1 cellular context compared by ENCODE assay signal in genomic region chr13:28532226-28533048, GRCh38.
A peak's percentile ranks its signal among the peaks of the same experiment; 100 is the strongest.
TF ChIP-seq lines count a peak whose summit lies in the region.

No MANE protein-coding gene starts in this region.

TF ChIP-seq in K562, 482 proteins besides CTCF, POLR2A, EP300 and RAD21 (continued from another document and continues in another):
- TF ChIP-seq BCL6 (CRISPR knock-in tag; IDR thresholded peaks at IDR 0.05) (no peak), ZNF217 (CRISPR knock-in tag; IDR thresholded peaks at IDR 0.05) (no peak), ZBTB8A (IDR thresholded peaks at IDR 0.05; ENCODE audit: partially characterized antibody) (no peak), ASH1L (IDR thresholded peaks at IDR 0.05; ENCODE audit: borderline replicate concordance, low read depth, partially characterized antibody) (no peak), TAF7 (tag; IDR thresholded peaks at IDR 0.05) (no peak), BMI1 (IDR thresholded peaks at IDR 0.05; ENCODE audit: low read length) (no peak), JUND (IDR thresholded peaks at IDR 0.05; ENCODE audit: borderline replicate concordance, low read depth, low read length) (peak; percentile 28; the same call in 1 of the 2 replicates), JUND (tag; IDR thresholded peaks at IDR 0.05; ENCODE audit: borderline replicate concordance, low read depth, low read length) (no peak; the same call in 2 of the 3 replicates), CCAR2 (IDR thresholded peaks at IDR 0.05; ENCODE audit: low read depth, low read length) (no peak), SAFB2 (IDR thresholded peaks at IDR 0.05; ENCODE audit: borderline replicate concordance, low read depth, low read length, severe bottlenecking) (no peak), ZNF175 (CRISPR knock-in tag; IDR thresholded peaks at IDR 0.05; ENCODE audit: low read depth) (no peak), POLR2G (IDR thresholded peaks at IDR 0.05; ENCODE audit: low read depth, low read length) (peak; percentile 89), HDAC2 (IDR thresholded peaks at IDR 0.05) (no peak), CHD7 (IDR thresholded peaks at IDR 0.05; ENCODE audit: low read depth, low read length) (no peak), CREB3L1 (IDR thresholded peaks at IDR 0.05; ENCODE audit: borderline replicate concordance, low read depth) (no peak; the same call in 1 of the 2 replicates), GABPB1 (CRISPR knock-in tag; IDR thresholded peaks at IDR 0.05) (no peak), RHOXF2B (CRISPR knock-in tag; conservative IDR thresholded peaks at IDR 0.05) (no peak), THRA (IDR thresholded peaks at IDR 0.05) (no peak), CBX3 (IDR thresholded peaks at IDR 0.05; ENCODE audit: borderline replicate concordance in 1 of 2, low read length in 2 of 2) (no peak), E2F8 (IDR thresholded peaks at IDR 0.05; ENCODE audit: low read depth, partially characterized antibody) (no peak), SAP30 (IDR thresholded peaks at IDR 0.05; ENCODE audit: borderline replicate concordance, insufficient read depth, low read depth, low read length, poor library complexity, severe bottlenecking) (no peak), ARHGAP35 (IDR thresholded peaks at IDR 0.05; ENCODE audit: partially characterized antibody) (no peak), ZFP91 (CRISPR knock-in tag; IDR thresholded peaks at IDR 0.05) (no peak), NR2F6 (CRISPR knock-in tag; IDR thresholded peaks at IDR 0.05) (no peak), MEF2D (tag; conservative IDR thresholded peaks at IDR 0.05; ENCODE audit: low read depth) (no peak), SMAD2 (IDR thresholded peaks at IDR 0.05; ENCODE audit: low read depth, low read length) (no peak), SMARCB1 (IDR thresholded peaks at IDR 0.05; ENCODE audit: insufficient read length, low read depth) (no peak), ESRRA (IDR thresholded peaks at IDR 0.05; ENCODE audit: borderline replicate concordance, low read depth) (no peak), HNRNPH1 (optimal IDR thresholded peaks at IDR 0.05; ENCODE audit: low read depth, low read length) (no peak), DEAF1 (CRISPR knock-in tag; IDR thresholded peaks at IDR 0.05) (no peak), SMAD3 (CRISPR knock-in tag; conservative IDR thresholded peaks at IDR 0.05) (no peak), PTTG1 (tag; IDR thresholded peaks at IDR 0.05; ENCODE audit: low read depth) (no peak), RAD51 (IDR thresholded peaks at IDR 0.05; ENCODE audit: borderline replicate concordance, low read depth) (no peak), ZNF347 (CRISPR knock-in tag; IDR thresholded peaks at IDR 0.05; ENCODE audit: low read depth) (no peak), TRIM25 (IDR thresholded peaks at IDR 0.05; ENCODE audit: borderline replicate concordance) (no peak), XRCC5 (IDR thresholded peaks at IDR 0.05; ENCODE audit: low read depth, low read length) (no peak), RBFOX2 (IDR thresholded peaks at IDR 0.05; ENCODE audit: low read depth, low read length) (peak; percentile 89)
- TF ChIP-seq, protein P1, sequence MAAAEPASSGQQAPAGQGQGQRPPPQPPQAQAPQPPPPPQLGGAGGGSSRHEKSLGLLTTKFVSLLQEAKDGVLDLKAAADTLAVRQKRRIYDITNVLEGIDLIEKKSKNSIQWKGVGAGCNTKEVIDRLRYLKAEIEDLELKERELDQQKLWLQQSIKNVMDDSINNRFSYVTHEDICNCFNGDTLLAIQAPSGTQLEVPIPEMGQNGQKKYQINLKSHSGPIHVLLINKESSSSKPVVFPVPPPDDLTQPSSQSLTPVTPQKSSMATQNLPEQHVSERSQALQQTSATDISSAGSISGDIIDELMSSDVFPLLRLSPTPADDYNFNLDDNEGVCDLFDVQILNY (CRISPR knock-in tag; IDR thresholded peaks at IDR 0.05): no peak
